ENCODE assay signal across 22 cellular contexts in genomic region chr2:211204456-211204855, GRCh38.
A peak's percentile ranks its signal among the peaks of the same experiment; 100 is the strongest.
DNase-seq lines count a peak whose midpoint lies in the region; ATAC-seq and TF ChIP-seq lines count a peak whose summit lies in the region.
"Had no signal": no experiment of that assay in that cellular context is flagged by ENCODE, and none has a peak within 500 bp of the region (broad histone marks: within the 10 kb centered on the region; RNA-seq: fewer than 3 reads in every experiment).

No MANE protein-coding gene starts in this region.

- no peaks in the 10 kb centered on the region for H3K9me3 ChIP-seq in H9 (ENCODE audit: control insufficient read depth, low read depth, low read length)
- H3K9me3 ChIP-seq: heart right ventricle had no signal

- DNase-seq in NCI-H2081 (lab: John Stamatoyannopoulos, UW) (no peak), H9 (no peak), AG20443 (ENCODE audit: low spot score) (no peak)
- DNase-seq: ACHN; activated CD4-positive, alpha-beta T cell treated with anti-CD3 and anti-CD28 coated beads for 1 hour; activated CD8-positive, alpha-beta memory T cell treated with anti-CD3 and anti-CD28 coated beads, Interleukin-2, amount 10 ng/mL, durations not matched to agents 7 days and 5 days; activated gamma-delta T cell; amygdala; CD4-positive, alpha-beta T cell; cerebellar nuclear complex; DND-41; effector memory CD8-positive, alpha-beta T cell; heart right ventricle; naive B cell; NCI-H187 treated with DMSO at 0.1 percent for 48 hours; SHP77 had no signal

- no peak overlapping the region for H4K5ac ChIP-seq in H9 (ENCODE audit: insufficient read length, low read depth, low read length)

- H2BK12ac ChIP-seq in H9 (ENCODE audit: insufficient read length, low read depth, low read length), result no peak overlapping the region

- no peaks in the 10 kb centered on the region for H3K4me1 Mint-ChIP-seq in H9
- H3K4me1 Mint-ChIP-seq: activated CD8-positive, alpha-beta memory T cell treated with anti-CD3 and anti-CD28 coated beads, Interleukin-2, amount 10 ng/mL, durations not matched to agents 7 days and 5 days; naive B cell had no signal

- no peaks in the 10 kb centered on the region for H3K9me3 Mint-ChIP-seq in H9
- H3K9me3 Mint-ChIP-seq: T-helper 2 cell treated with Interferon-gamma antibody and Interleukin-4, amounts not matched to agents 5 μg/mL and 100 μg/mL, for 36 hours had no signal

- H3T11ph ChIP-seq in H9 (ENCODE audit: low read length), result no peak overlapping the region

- no peak overlapping the region for H2BK120ac ChIP-seq in H9 (ENCODE audit: low read depth, low read length, poor library complexity, severe bottlenecking)

- no peak overlapping the region for H3K18ac ChIP-seq in H9 (ENCODE audit: insufficient read length, low read depth, low read length)

- H3K79me1 ChIP-seq in H9 (ENCODE audit: insufficient read depth, low read depth, low read length, poor library complexity, severe bottlenecking), result no peaks in the 10 kb centered on the region

- WGBS in H9 (ENCODE audit: extremely low coverage, insufficient read length, low lambda C conversion rate), result no CpG with 5 or more reads among the region's 2 CpGs

- ATAC-seq in GM18498 (IDR thresholded peaks at IDR 0.05; ENCODE audit: unreplicated experiment), result peak; percentile 25
- ATAC-seq in GM19351 (IDR thresholded peaks at IDR 0.05; ENCODE audit: unreplicated experiment), result peak; percentile 31
- ATAC-seq in HG02642 (IDR thresholded peaks at IDR 0.05; ENCODE audit: poor library complexity, unreplicated experiment), result peak; percentile 27
- ATAC-seq in HG03432 (IDR thresholded peaks at IDR 0.05; ENCODE audit: unreplicated experiment), result peak; percentile 23
- no peak for ATAC-seq in HG03139 (IDR thresholded peaks at IDR 0.05; ENCODE audit: unreplicated experiment)
- ATAC-seq: activated CD8-positive, alpha-beta memory T cell treated with anti-CD3 and anti-CD28 coated beads, Interleukin-2, amount 10 ng/mL, durations not matched to agents 7 days and 5 days; effector memory CD8-positive, alpha-beta T cell; heart right ventricle had no signal

- H3K9ac ChIP-seq in H9 (ENCODE audit: extremely low read depth, insufficient read length, low read length), result no peak overlapping the region

- no peaks in the 10 kb centered on the region for H3K27me3 Mint-ChIP-seq in H9 (ENCODE audit: low read depth)
- H3K27me3 Mint-ChIP-seq: activated CD8-positive, alpha-beta memory T cell treated with anti-CD3 and anti-CD28 coated beads, Interleukin-2, amount 10 ng/mL, durations not matched to agents 7 days and 5 days; CD4-positive, alpha-beta T cell; effector memory CD8-positive, alpha-beta T cell; naive B cell had no signal

- no peak overlapping the region for H2AK5ac ChIP-seq in H9 (ENCODE audit: insufficient read length, low read length)

- H3K56ac ChIP-seq in H9 (ENCODE audit: insufficient read length, low read depth, low read length), result no peak overlapping the region

- no peaks in the 10 kb centered on the region for H3K4me1 ChIP-seq in H9 (ENCODE audit: insufficient read depth, low read length)
- H3K4me1 ChIP-seq: heart right ventricle had no signal

- no peak for TF ChIP-seq CTCF in H9 (conservative IDR thresholded peaks at IDR 0.05)

- H3K23ac ChIP-seq in H9 (ENCODE audit: insufficient read length, low read depth, low read length), result no peak overlapping the region

- H3K79me2 ChIP-seq in H9 (ENCODE audit: insufficient read depth, low read length), result no peaks in the 10 kb centered on the region

- no peak overlapping the region for H3K27ac ChIP-seq in H9 (ENCODE audit: insufficient read length, low read depth, low read length)
- H3K27ac ChIP-seq: heart right ventricle had no signal

- H3K27me3 ChIP-seq in H9 (ENCODE audit: insufficient read depth, low read length), result no peaks in the 10 kb centered on the region
- H3K27me3 ChIP-seq: heart right ventricle had no signal

- no peak overlapping the region for H4K8ac ChIP-seq in H9 (replicated peaks; ENCODE audit: insufficient read length, low read depth, low read length)

- H2BK20ac ChIP-seq in H9 (ENCODE audit: low read depth, low read length, poor library complexity, severe bottlenecking), result no peak overlapping the region

- H3K27ac Mint-ChIP-seq in H9, result no peak overlapping the region
- H3K27ac Mint-ChIP-seq: activated CD8-positive, alpha-beta memory T cell treated with anti-CD3 and anti-CD28 coated beads, Interleukin-2, amount 10 ng/mL, durations not matched to agents 7 days and 5 days; CD4-positive, alpha-beta T cell; effector memory CD8-positive, alpha-beta T cell; naive B cell; T-helper 2 cell treated with Interferon-gamma antibody and Interleukin-4, amounts not matched to agents 5 μg/mL and 100 μg/mL, for 36 hours had no signal

- H3K14ac ChIP-seq in H9 (ENCODE audit: insufficient read depth, low read length), result no peak overlapping the region

- H2BK15ac ChIP-seq in H9 (ENCODE audit: low read depth, low read length), result no peak overlapping the region

- H2AFZ ChIP-seq in H9 (ENCODE audit: low read length), result no peak overlapping the region

- no peak overlapping the region for H3K4me3 Mint-ChIP-seq in H9
- H3K4me3 Mint-ChIP-seq: activated CD8-positive, alpha-beta memory T cell treated with anti-CD3 and anti-CD28 coated beads, Interleukin-2, amount 10 ng/mL, durations not matched to agents 7 days and 5 days; CD4-positive, alpha-beta T cell; effector memory CD8-positive, alpha-beta T cell; naive B cell; T-helper 2 cell treated with Interferon-gamma antibody and Interleukin-4, amounts not matched to agents 5 μg/mL and 100 μg/mL, for 36 hours had no signal

- H3K36me3 Mint-ChIP-seq in H9 (ENCODE audit: insufficient read depth in 1 of 3, low read depth in 3 of 3), result no peaks in the 10 kb centered on the region
- H3K36me3 Mint-ChIP-seq: activated CD8-positive, alpha-beta memory T cell treated with anti-CD3 and anti-CD28 coated beads, Interleukin-2, amount 10 ng/mL, durations not matched to agents 7 days and 5 days; naive B cell had no signal

- H3K23me2 ChIP-seq in H9 (ENCODE audit: insufficient read length, low read depth, low read length, poor library complexity, severe bottlenecking), result no peaks in the 10 kb centered on the region

- no peak overlapping the region for H4K91ac ChIP-seq in H9 (ENCODE audit: insufficient read length, low read depth, low read length)

- no peaks in the 10 kb centered on the region for H4K20me1 ChIP-seq in H9 (ENCODE audit: control insufficient read depth, insufficient read depth, insufficient read length)

- H3K4me2 ChIP-seq in H9 (ENCODE audit: insufficient read depth, insufficient read length, low read length), result no peak overlapping the region

- H3K4ac ChIP-seq in H9 (ENCODE audit: low read depth, low read length), result no peak overlapping the region

- no peak overlapping the region for H2BK5ac ChIP-seq in H9 (ENCODE audit: insufficient read length, low read length)
